Comparison of ENCODE assay signal across 1 cellular context in the genomic region with DNA sequence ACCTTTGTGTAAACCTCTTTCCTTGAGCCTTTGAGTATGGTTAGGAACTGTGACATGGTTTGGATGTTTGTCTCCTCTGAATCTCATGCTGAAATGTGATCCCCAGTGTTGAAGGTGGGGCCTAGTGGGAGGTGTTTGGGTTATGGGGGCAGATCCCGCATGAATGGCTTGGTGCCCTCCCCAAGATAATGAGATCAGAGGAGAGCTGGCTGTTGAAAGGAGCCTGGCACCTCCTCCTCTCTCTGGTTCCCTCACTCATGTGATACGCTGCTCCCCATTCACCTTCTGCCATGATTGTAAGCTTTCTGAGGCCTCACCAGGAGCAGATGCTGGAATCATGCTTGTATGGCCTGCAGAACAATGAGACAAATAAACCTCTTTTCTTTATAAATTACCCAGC.
TF ChIP-seq lines count a peak whose summit lies in the region.

No MANE protein-coding gene starts in this region.

TF ChIP-seq in SK-N-SH, 30 proteins besides CTCF, POLR2A, EP300 and RAD21 (continued from another document):
- TF ChIP-seq REST (IDR thresholded peaks at IDR 0.05; ENCODE audit: low read depth, low read length) (no peak), GABPA (IDR thresholded peaks at IDR 0.05; ENCODE audit: low read depth) (no peak), SMC3 (IDR thresholded peaks at IDR 0.05; ENCODE audit: low read depth, low read length) (no peak)
- TF ChIP-seq, protein P1, sequence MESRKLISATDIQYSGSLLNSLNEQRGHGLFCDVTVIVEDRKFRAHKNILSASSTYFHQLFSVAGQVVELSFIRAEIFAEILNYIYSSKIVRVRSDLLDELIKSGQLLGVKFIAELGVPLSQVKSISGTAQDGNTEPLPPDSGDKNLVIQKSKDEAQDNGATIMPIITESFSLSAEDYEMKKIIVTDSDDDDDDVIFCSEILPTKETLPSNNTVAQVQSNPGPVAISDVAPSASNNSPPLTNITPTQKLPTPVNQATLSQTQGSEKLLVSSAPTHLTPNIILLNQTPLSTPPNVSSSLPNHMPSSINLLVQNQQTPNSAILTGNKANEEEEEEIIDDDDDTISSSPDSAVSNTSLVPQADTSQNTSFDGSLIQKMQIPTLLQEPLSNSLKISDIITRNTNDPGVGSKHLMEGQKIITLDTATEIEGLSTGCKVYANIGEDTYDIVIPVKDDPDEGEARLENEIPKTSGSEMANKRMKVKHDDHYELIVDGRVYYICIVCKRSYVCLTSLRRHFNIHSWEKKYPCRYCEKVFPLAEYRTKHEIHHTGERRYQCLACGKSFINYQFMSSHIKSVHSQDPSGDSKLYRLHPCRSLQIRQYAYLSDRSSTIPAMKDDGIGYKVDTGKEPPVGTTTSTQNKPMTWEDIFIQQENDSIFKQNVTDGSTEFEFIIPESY (IDR thresholded peaks at IDR 0.05; ENCODE audit: borderline replicate concordance, low read depth): no peak
- TF ChIP-seq, protein P2, sequence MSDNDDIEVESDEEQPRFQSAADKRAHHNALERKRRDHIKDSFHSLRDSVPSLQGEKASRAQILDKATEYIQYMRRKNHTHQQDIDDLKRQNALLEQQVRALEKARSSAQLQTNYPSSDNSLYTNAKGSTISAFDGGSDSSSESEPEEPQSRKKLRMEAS (IDR thresholded peaks at IDR 0.05; ENCODE audit: low read depth): no peak
